ENCODE assay signal across 16 cellular contexts in the genomic region with DNA sequence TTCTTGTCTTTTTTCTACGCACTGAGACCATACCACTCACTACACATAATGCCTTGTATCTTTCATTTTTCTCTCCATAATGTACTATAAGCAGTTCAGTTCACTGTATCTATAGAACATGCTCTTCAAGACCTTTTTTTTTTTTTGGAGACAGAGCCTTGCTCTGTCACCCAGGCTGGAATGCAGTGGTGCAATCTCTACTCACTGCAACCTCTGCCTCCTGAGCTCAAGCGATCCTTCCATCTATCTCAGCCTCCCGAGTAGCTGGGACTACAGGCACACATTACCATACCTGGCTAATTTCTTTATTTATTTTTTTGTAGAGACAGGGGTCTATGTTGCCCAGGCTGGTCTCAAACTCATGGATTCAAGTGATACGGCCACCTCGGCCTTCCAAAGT.
"Had no signal": no experiment of that assay in that cellular context is flagged by ENCODE, and none has a peak within 500 bp of the region (broad histone marks: within the 10 kb centered on the region; RNA-seq: fewer than 3 reads in every experiment).

No MANE protein-coding gene starts in this region.

- ATAC-seq: activated CD4-positive, alpha-beta T cell treated with anti-CD3 and anti-CD28 coated beads for 36 hours; foreskin keratinocyte; heart right ventricle; left cardiac atrium; lower lobe of right lung; SK-N-SH treated with all-trans-retinoic acid at 6 μM for 48 hours had no signal

- H3K4me3 ChIP-seq: colonic mucosa, heart right ventricle, lower lobe of right lung, pancreas had no signal

- DNase-seq: activated CD4-positive, alpha-beta memory T cell treated with anti-CD3 and anti-CD28 coated beads, Interleukin-2, amount 10 ng/mL, durations not matched to agents 7 days and 5 days; activated CD4-positive, alpha-beta T cell treated with anti-CD3 and anti-CD28 coated beads for 36 hours; activated naive CD4-positive, alpha-beta T cell treated with anti-CD3 and anti-CD28 coated beads, Interleukin-2, amount 10 ng/mL, durations not matched to agents 7 days and 5 days; activated T-cell treated with anti-CD3 and anti-CD28 coated beads, Interleukin-2, amount 50 U/mL, for 24 hours; colonic mucosa; effector CD4-positive, alpha-beta T cell; foreskin keratinocyte; heart right ventricle; left cardiac atrium; midbrain; stimulated activated CD4-positive, alpha-beta T cell treated with anti-CD3 and anti-CD28 coated beads, Interleukin-2, amount 100 ng/mL, for 48 hours; stimulated activated naive CD4-positive, alpha-beta T cell; trophoblast cell had no signal

- H3K27me3 ChIP-seq: colonic mucosa, foreskin keratinocyte, heart right ventricle, pancreas had no signal

- H3K36me3 ChIP-seq: colonic mucosa had no signal

- H3K27me3 Mint-ChIP-seq: activated CD4-positive, alpha-beta memory T cell treated with anti-CD3 and anti-CD28 coated beads, Interleukin-2, amount 10 ng/mL, durations not matched to agents 7 days and 5 days; activated CD4-positive, alpha-beta T cell treated with anti-CD3 and anti-CD28 coated beads for 36 hours; activated naive CD4-positive, alpha-beta T cell treated with anti-CD3 and anti-CD28 coated beads, Interleukin-2, amount 10 ng/mL, durations not matched to agents 7 days and 5 days; activated T-cell treated with anti-CD3 and anti-CD28 coated beads, Interleukin-2, amount 50 U/mL, for 24 hours had no signal

- H3K4me3 Mint-ChIP-seq: activated CD4-positive, alpha-beta memory T cell treated with anti-CD3 and anti-CD28 coated beads, Interleukin-2, amount 10 ng/mL, durations not matched to agents 7 days and 5 days; activated CD4-positive, alpha-beta T cell treated with anti-CD3 and anti-CD28 coated beads for 36 hours; activated naive CD4-positive, alpha-beta T cell treated with anti-CD3 and anti-CD28 coated beads, Interleukin-2, amount 10 ng/mL, durations not matched to agents 7 days and 5 days; activated T-cell treated with anti-CD3 and anti-CD28 coated beads, Interleukin-2, amount 50 U/mL, for 24 hours had no signal

- H3K9me3 ChIP-seq: colonic mucosa, heart right ventricle, lower lobe of right lung, pancreas had no signal

- H3K9me3 Mint-ChIP-seq: activated CD4-positive, alpha-beta memory T cell treated with anti-CD3 and anti-CD28 coated beads, Interleukin-2, amount 10 ng/mL, durations not matched to agents 7 days and 5 days; activated naive CD4-positive, alpha-beta T cell treated with anti-CD3 and anti-CD28 coated beads, Interleukin-2, amount 10 ng/mL, durations not matched to agents 7 days and 5 days; activated T-cell treated with anti-CD3 and anti-CD28 coated beads, Interleukin-2, amount 50 U/mL, for 24 hours had no signal

- H3K27ac ChIP-seq: colonic mucosa, foreskin keratinocyte, lower lobe of right lung, pancreas had no signal

- H3K4me1 Mint-ChIP-seq: activated CD4-positive, alpha-beta memory T cell treated with anti-CD3 and anti-CD28 coated beads, Interleukin-2, amount 10 ng/mL, durations not matched to agents 7 days and 5 days; activated CD4-positive, alpha-beta T cell treated with anti-CD3 and anti-CD28 coated beads for 36 hours; activated naive CD4-positive, alpha-beta T cell treated with anti-CD3 and anti-CD28 coated beads, Interleukin-2, amount 10 ng/mL, durations not matched to agents 7 days and 5 days had no signal

- H3K4me1 ChIP-seq: colonic mucosa, lower lobe of right lung had no signal

- H3K27ac Mint-ChIP-seq: activated CD4-positive, alpha-beta memory T cell treated with anti-CD3 and anti-CD28 coated beads, Interleukin-2, amount 10 ng/mL, durations not matched to agents 7 days and 5 days; activated CD4-positive, alpha-beta T cell treated with anti-CD3 and anti-CD28 coated beads for 36 hours; activated naive CD4-positive, alpha-beta T cell treated with anti-CD3 and anti-CD28 coated beads, Interleukin-2, amount 10 ng/mL, durations not matched to agents 7 days and 5 days; activated T-cell treated with anti-CD3 and anti-CD28 coated beads, Interleukin-2, amount 50 U/mL, for 24 hours had no signal
